Comparison of ENCODE assay signal across 9 cellular contexts in the genomic region with DNA sequence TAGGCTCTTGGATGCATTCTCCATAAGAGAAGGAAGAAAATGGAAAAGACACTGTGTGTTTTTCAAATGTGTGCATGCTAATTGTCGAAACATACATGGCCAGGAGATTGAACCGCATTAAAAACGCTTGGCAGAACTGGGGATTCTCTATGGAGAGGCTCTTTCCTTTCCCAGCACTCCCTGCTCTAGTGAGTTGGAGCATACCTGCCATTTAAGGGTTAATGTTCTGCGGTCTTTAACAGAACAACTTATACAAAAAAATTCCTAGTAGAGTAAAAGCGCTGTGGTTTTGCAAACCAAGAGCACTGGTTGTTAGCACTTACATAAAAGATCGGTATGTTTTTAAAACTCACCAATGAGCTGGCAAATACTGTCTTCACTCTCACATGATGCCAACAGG. TPM values are rescaled to one million over a fixed set of nuclear protein-coding genes. Genes with fewer than 3 reads are reported as not detected.
A peak's percentile ranks its signal among the peaks of the same experiment; 100 is the strongest.
DNase-seq lines count a peak whose midpoint lies in the region; ATAC-seq and TF ChIP-seq lines count a peak whose summit lies in the region.
"Had no signal": no experiment of that assay in that cellular context is flagged by ENCODE, and none has a peak within 500 bp of the region (broad histone marks: within the 10 kb centered on the region; RNA-seq: fewer than 3 reads in every experiment).

No MANE protein-coding gene starts in this region.

- peaks cover 0 to 14% (median 5%) of the 10 kb centered on the region in 4 donors for H3K4me1 ChIP-seq in esophagus muscularis mucosa
- H3K4me1 ChIP-seq in upper lobe of right lung = peaks cover 29% of the 10 kb centered on the region

- H3K27ac Mint-ChIP-seq in T-helper 1 cell treated with Interleukin-12 subunit alpha and Interleukin-12 subunit beta and Interleukin-4 antibody, amounts not matched to agents 30 μg/mL and 1 μg/mL, for 36 hours = peak overlapping the region; percentile 97

- H3K27me3 ChIP-seq in esophagus muscularis mucosa = peaks cover 0 to 5% (median 0%) of the 10 kb centered on the region in 4 donors
- no peaks in the 10 kb centered on the region for H3K27me3 ChIP-seq in upper lobe of right lung

- no peaks in the 10 kb centered on the region for H3K36me3 ChIP-seq in esophagus muscularis mucosa
- H3K36me3 ChIP-seq in upper lobe of right lung = peaks cover 14% of the 10 kb centered on the region

- peaks cover 74% of the 10 kb centered on the region for H3K4me1 Mint-ChIP-seq in T-helper 1 cell treated with Interleukin-12 subunit alpha and Interleukin-12 subunit beta and Interleukin-4 antibody, amounts not matched to agents 30 μg/mL and 1 μg/mL, for 36 hours (ENCODE audit: low read depth)

- 58% methylated on average over 6 of the region's 6 CpGs for WGBS in esophagus muscularis mucosa

- no peak for TF ChIP-seq EP300 in esophagus muscularis mucosa (IDR thresholded peaks at IDR 0.05)

- DNase-seq in stimulated activated naive CD4-positive, alpha-beta T cell (lab: John Stamatoyannopoulos, UW) = peak in 4 of 6 experiments; percentile 22 to 77 (median 72)
- no peak for DNase-seq in stimulated activated naive CD4-positive, alpha-beta T cell treated with Interleukin-2 at 50 U/mL for 16 hours (lab: John Stamatoyannopoulos, UW)
- peak; percentile 7 for DNase-seq in esophagus muscularis mucosa (ENCODE audit: extremely low spot score)
- DNase-seq in upper lobe of right lung = no peak
- DNase-seq in stimulated activated CD8-positive, alpha-beta memory T cell treated with anti-CD3 and anti-CD28 coated beads, Interleukin-4, amount 100 ng/mL, for 48 hours = no peak
- DNase-seq in SIG-M5 (lab: John Stamatoyannopoulos, UW) = no peak

- H3K9me3 ChIP-seq in esophagus muscularis mucosa = no peaks in the 10 kb centered on the region
- no peaks in the 10 kb centered on the region for H3K9me3 ChIP-seq in upper lobe of right lung

- ATAC-seq in upper lobe of right lung = no peak
- ATAC-seq in HG03135 (IDR thresholded peaks at IDR 0.05; ENCODE audit: unreplicated experiment) = no peak

- H3K9me3 Mint-ChIP-seq in T-helper 1 cell treated with Interleukin-12 subunit alpha and Interleukin-12 subunit beta and Interleukin-4 antibody, amounts not matched to agents 30 μg/mL and 1 μg/mL, for 36 hours = no peaks in the 10 kb centered on the region

- peak overlapping the region in 1 of 4 donors; percentile 50 for H3K27ac ChIP-seq in esophagus muscularis mucosa (replicated peaks in 1 of 4)
- peak overlapping the region; percentile 63 for H3K27ac ChIP-seq in upper lobe of right lung

- H3K27me3 Mint-ChIP-seq in T-helper 1 cell treated with Interleukin-12 subunit alpha and Interleukin-12 subunit beta and Interleukin-4 antibody, amounts not matched to agents 30 μg/mL and 1 μg/mL, for 36 hours (ENCODE audit: low read depth) = peaks cover 3% of the 10 kb centered on the region

- TF ChIP-seq CTCF in esophagus muscularis mucosa (IDR thresholded peaks at IDR 0.05) (no peak), upper lobe of right lung (IDR thresholded peaks at IDR 0.05) (no peak)

- peak overlapping the region; percentile 96 for H3K4me3 Mint-ChIP-seq in T-helper 1 cell treated with Interleukin-12 subunit alpha and Interleukin-12 subunit beta and Interleukin-4 antibody, amounts not matched to agents 30 μg/mL and 1 μg/mL, for 36 hours

- peak overlapping the region in 3 of 4 donors; percentile 3 to 53 (median 6) for H3K4me3 ChIP-seq in esophagus muscularis mucosa
- H3K4me3 ChIP-seq in upper lobe of right lung = peak overlapping the region; percentile 49

- H3K36me3 Mint-ChIP-seq in T-helper 1 cell treated with Interleukin-12 subunit alpha and Interleukin-12 subunit beta and Interleukin-4 antibody, amounts not matched to agents 30 μg/mL and 1 μg/mL, for 36 hours (ENCODE audit: low read depth) = peaks cover 57% of the 10 kb centered on the region

- intact Hi-C loops in esophagus muscularis mucosa (cut with DNase I) (loop anchor here (1.0 kb wide), 1 partner anchor 61 kb away; no protein-coding TSS in a partner anchor), upper lobe of right lung (cut with DNase I) (loop anchor here (10.0 kb wide), 1 partner anchor 62 kb away; no protein-coding TSS in a partner anchor)

- TF ChIP-seq POLR2A in esophagus muscularis mucosa (IDR thresholded peaks at IDR 0.05; ENCODE audit: low read depth) = no peak

RNA-seq across cellular contexts. Expression of gene TAGAP, which starts 1.6 kb away (rescaled TPM):
- total RNA-seq in esophagus muscularis mucosa (1 to 10 TPM; 1.5 to 3.0 (median 1.9) TPM), upper lobe of right lung (12.9 TPM)
- total RNA-seq: MCF 10A had no signal

RNA-seq across cellular contexts. Expression of gene RSPH3, which starts 43.2 kb away (rescaled TPM):
- total RNA-seq in esophagus muscularis mucosa (10 to 100 TPM; 10.6 to 21.5 (median 18.1) TPM), upper lobe of right lung (17.2 TPM)

Comparison
In these comparisons a context has a peak if more than half of its experiments do, and no peak if none do; other contexts are left out.
1. DNase-seq: peak in stimulated activated naive CD4-positive, alpha-beta T cell (4 of 6) and esophagus muscularis mucosa (single experiment); none in stimulated activated naive CD4-positive, alpha-beta T cell treated with Interleukin-2 at 50 U/mL for 16 hours (single experiment), upper lobe of right lung (single experiment), stimulated activated CD8-positive, alpha-beta memory T cell treated with anti-CD3 and anti-CD28 coated beads, Interleukin-4, amount 100 ng/mL, for 48 hours (single experiment) and SIG-M5 (single experiment).